In the genomic region with DNA sequence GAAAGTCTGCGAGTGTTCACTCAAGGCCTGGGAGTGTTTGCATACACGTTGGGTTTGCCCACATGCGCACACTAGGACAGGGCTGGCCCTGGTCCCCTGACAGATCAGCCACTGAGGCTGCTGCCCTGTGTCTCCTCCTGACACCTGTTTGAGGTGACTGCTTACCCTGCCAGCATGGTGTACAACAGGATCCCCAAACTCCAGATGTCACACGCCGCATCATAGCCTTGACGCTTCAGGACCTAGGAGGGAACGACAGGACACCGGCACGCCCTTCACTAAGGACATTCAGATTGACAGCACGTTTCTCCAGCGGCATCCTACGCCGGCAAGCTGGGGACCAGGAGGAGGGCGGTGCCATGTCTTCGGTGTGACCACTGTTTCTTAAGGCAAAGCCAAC, we compare ENCODE assay signal across 9 cellular contexts. TPM values are rescaled to one million over a fixed set of nuclear protein-coding genes. Genes with fewer than 3 reads are reported as not detected.
DNase-seq lines count a peak whose midpoint lies in the region; ATAC-seq lines count a peak whose summit lies in the region.
"Had no signal": no experiment of that assay in that cellular context is flagged by ENCODE, and none has a peak within 500 bp of the region (broad histone marks: within the 10 kb centered on the region; RNA-seq: fewer than 3 reads in every experiment).

No MANE protein-coding gene starts in this region.

- H3K4me3 Mint-ChIP-seq in T-helper 1 cell treated with Interleukin-12 subunit alpha and Interleukin-12 subunit beta and Interleukin-4 antibody, amounts not matched to agents 30 μg/mL and 1 μg/mL, for 36 hours, result peak overlapping the region; percentile 29
- peak overlapping the region in 9 of 10 donors; percentile 23 to 75 (median 59) for H3K4me3 Mint-ChIP-seq in naive thymus-derived CD8-positive, alpha-beta T cell

- ATAC-seq in GM21515 (IDR thresholded peaks at IDR 0.05; ENCODE audit: unreplicated experiment), result peak; percentile 7
- peak; percentile 7 for ATAC-seq in HG03442 (IDR thresholded peaks at IDR 0.05; ENCODE audit: unreplicated experiment)
- no peak for ATAC-seq in naive thymus-derived CD8-positive, alpha-beta T cell
- no peak for ATAC-seq in left lobe of liver
- ATAC-seq in HG03196 (IDR thresholded peaks at IDR 0.05; ENCODE audit: unreplicated experiment), result no peak

- H3K4me1 Mint-ChIP-seq in T-helper 1 cell treated with Interleukin-12 subunit alpha and Interleukin-12 subunit beta and Interleukin-4 antibody, amounts not matched to agents 30 μg/mL and 1 μg/mL, for 36 hours (ENCODE audit: low read depth), result peaks cover 62% of the 10 kb centered on the region
- H3K4me1 Mint-ChIP-seq in naive thymus-derived CD8-positive, alpha-beta T cell, result peaks cover 39 to 68% (median 65%) of the 10 kb centered on the region in 4 donors

- POLR2A ChIA-PET in naive thymus-derived CD8-positive, alpha-beta T cell (lab: Charles Lee), result interaction anchor here (1.3 to 5.2 kb wide), 4 partner anchors 15 to 68 kb away, joined by 3 to 26 read pairs (median 8); no protein-coding TSS in a partner anchor

- peaks cover 35% of the 10 kb centered on the region for H3K36me3 Mint-ChIP-seq in T-helper 1 cell treated with Interleukin-12 subunit alpha and Interleukin-12 subunit beta and Interleukin-4 antibody, amounts not matched to agents 30 μg/mL and 1 μg/mL, for 36 hours (ENCODE audit: low read depth)
- peaks cover 0 to 7% (median 0%) of the 10 kb centered on the region in 3 donors for H3K36me3 Mint-ChIP-seq in naive thymus-derived CD8-positive, alpha-beta T cell

- DNase-seq in T-helper 1 cell (no peak), mesenteric fat pad (ENCODE audit: low spot score) (no peak), left lobe of liver (ENCODE audit: low spot score) (no peak)
- no peak for DNase-seq in naive thymus-derived CD8-positive, alpha-beta T cell
- DNase-seq: NCI-H1436 treated with DMSO at 0.1 percent for 48 hours had no signal

- H3K27me3 Mint-ChIP-seq in T-helper 1 cell treated with Interleukin-12 subunit alpha and Interleukin-12 subunit beta and Interleukin-4 antibody, amounts not matched to agents 30 μg/mL and 1 μg/mL, for 36 hours (ENCODE audit: low read depth), result peaks cover 10% of the 10 kb centered on the region
- H3K27me3 Mint-ChIP-seq in naive thymus-derived CD8-positive, alpha-beta T cell, result no peaks in the 10 kb centered on the region

- peak overlapping the region; percentile 82 for H3K27ac Mint-ChIP-seq in T-helper 1 cell treated with Interleukin-12 subunit alpha and Interleukin-12 subunit beta and Interleukin-4 antibody, amounts not matched to agents 30 μg/mL and 1 μg/mL, for 36 hours
- peak overlapping the region; percentile 91 to 99 (median 98) for H3K27ac Mint-ChIP-seq in naive thymus-derived CD8-positive, alpha-beta T cell

- H3K9me3 Mint-ChIP-seq in T-helper 1 cell treated with Interleukin-12 subunit alpha and Interleukin-12 subunit beta and Interleukin-4 antibody, amounts not matched to agents 30 μg/mL and 1 μg/mL, for 36 hours, result peaks cover 21% of the 10 kb centered on the region
- peaks cover 0 to 24% (median 5%) of the 10 kb centered on the region in 9 donors for H3K9me3 Mint-ChIP-seq in naive thymus-derived CD8-positive, alpha-beta T cell

RNA-seq across cellular contexts. Expression of a gene that starts 37.0 kb away (rescaled TPM):
- total RNA-seq in naive thymus-derived CD8-positive, alpha-beta T cell, result 10 to 100 TPM; 33.5 to 38.8 TPM
- polyA plus RNA-seq in naive thymus-derived CD8-positive, alpha-beta T cell, result 10 to 100 TPM; 64.1 to 76.7 (median 65.8) TPM
- 49.1 TPM for total RNA-seq in mesenteric fat pad
- 120 TPM for total RNA-seq in left lobe of liver

Comparison
In these comparisons a context has a peak if more than half of its experiments do, and no peak if none do; other contexts are left out.
1. ATAC-seq: peak in GM21515 (single experiment) and HG03442 (single experiment); none in naive thymus-derived CD8-positive, alpha-beta T cell (0 of 2), left lobe of liver (single experiment) and HG03196 (single experiment).